ENCODE assay signal across 8 cellular contexts in the genomic region with DNA sequence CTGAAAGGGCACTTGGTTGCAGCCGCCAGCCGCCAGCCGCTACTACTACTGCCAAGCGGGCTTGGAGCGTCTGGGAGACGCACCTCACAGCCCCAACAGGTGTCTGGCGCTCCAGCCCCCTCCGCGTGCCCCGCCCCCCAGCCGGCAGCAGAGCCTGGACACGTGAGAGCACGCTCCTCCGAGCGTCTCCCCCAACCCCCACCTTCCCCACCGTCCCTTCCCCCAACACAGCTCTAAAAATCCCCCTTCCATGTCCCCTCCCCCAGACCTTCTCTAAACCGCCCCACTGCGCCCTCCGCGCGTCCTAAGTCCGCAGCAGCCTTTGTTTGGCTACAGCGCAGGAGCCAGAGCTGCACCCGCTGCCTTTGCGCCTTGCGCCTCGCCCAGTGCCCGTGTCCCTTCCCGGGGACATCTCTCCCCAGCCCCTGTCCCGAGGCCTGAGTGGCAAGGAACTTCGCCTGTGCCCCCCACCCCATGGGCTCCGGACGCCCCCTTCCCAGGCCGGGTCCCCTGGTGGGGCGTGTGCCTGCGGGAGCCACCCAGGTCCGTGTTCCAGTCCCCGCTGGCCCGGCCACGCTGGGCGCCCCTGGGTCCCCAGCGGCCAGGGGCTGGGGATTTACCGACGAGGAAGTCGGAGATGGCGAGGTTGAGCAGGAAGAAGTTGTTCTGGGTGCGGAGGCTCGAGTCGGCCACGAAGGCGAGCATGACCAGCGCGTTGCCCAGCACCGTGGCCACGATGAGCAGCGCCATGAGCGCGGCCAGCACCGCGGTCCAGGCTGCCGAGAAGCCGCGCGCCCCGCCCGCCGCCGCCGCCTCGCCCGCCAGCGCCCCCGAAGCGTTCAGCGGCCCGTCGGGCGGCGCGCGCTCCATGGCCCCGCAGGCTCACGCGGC. TPM values are rescaled to one million over a fixed set of nuclear protein-coding genes. Genes with fewer than 3 reads are reported as not detected.
A peak's percentile ranks its signal among the peaks of the same experiment; 100 is the strongest.
DNase-seq lines count a peak whose midpoint lies in the region; ATAC-seq lines count a peak whose summit lies in the region.

No MANE protein-coding gene starts in this region.

- H3K9me3 Mint-ChIP-seq in activated naive CD4-positive, alpha-beta T cell treated with anti-CD3 and anti-CD28 coated beads, Interleukin-2, amount 50 U/mL, for 24 hours, result no peaks in the 10 kb centered on the region

- H3K9me3 ChIP-seq in NT2/D1 (ENCODE audit: insufficient read depth, low read length), result no peaks in the 10 kb centered on the region
- no peaks in the 10 kb centered on the region for H3K9me3 ChIP-seq in right cardiac atrium (ENCODE audit: control insufficient read depth, low read length)
- H3K9me3 ChIP-seq in thymus (ENCODE audit: control insufficient read depth), result no peaks in the 10 kb centered on the region
- no peaks in the 10 kb centered on the region for H3K9me3 ChIP-seq in effector memory CD4-positive, alpha-beta T cell (ENCODE audit: control insufficient read depth, low read length)

- DNase-seq in activated naive CD4-positive, alpha-beta T cell treated with anti-CD3 and anti-CD28 coated beads, Interleukin-2, amount 50 U/mL, for 16 hours, result no peak
- DNase-seq in NT2/D1 (ENCODE audit: low read depth, low spot score) (no peak), right cardiac atrium (peak in 2 of 3 donors; percentile 46 to 53), NCI-H1048 (lab: John Stamatoyannopoulos, UW) (no peak)
- no peak for DNase-seq in effector memory CD4-positive, alpha-beta T cell

- H3K27me3 ChIP-seq in NT2/D1 (ENCODE audit: insufficient read depth, insufficient read length), result peaks cover 62% of the 10 kb centered on the region
- H3K27me3 ChIP-seq in right cardiac atrium (ENCODE audit: control insufficient read depth, insufficient read depth), result no peaks in the 10 kb centered on the region
- H3K27me3 ChIP-seq in thymus (ENCODE audit: control insufficient read depth, insufficient read depth), result peaks cover 48% of the 10 kb centered on the region
- H3K27me3 ChIP-seq in effector memory CD4-positive, alpha-beta T cell (replicated peaks; ENCODE audit: control insufficient read depth, insufficient read depth, low read length, poor library complexity, severe bottlenecking), result peaks cover 42% of the 10 kb centered on the region

- ATAC-seq in right cardiac atrium (no peak), HG03354 (IDR thresholded peaks at IDR 0.05; ENCODE audit: poor library complexity, severe bottlenecking, unreplicated experiment) (no peak)

- no peak overlapping the region for H3K27ac Mint-ChIP-seq in activated naive CD4-positive, alpha-beta T cell treated with anti-CD3 and anti-CD28 coated beads, Interleukin-2, amount 50 U/mL, for 24 hours

- WGBS in right cardiac atrium, result 1% methylated on average over 84 of the region's 84 CpGs
- 4% methylated on average over 84 of the region's 84 CpGs for WGBS in thymus

- H3K27ac ChIP-seq in right cardiac atrium (ENCODE audit: low read length), result no peak overlapping the region
- H3K27ac ChIP-seq in thymus (ENCODE audit: low read depth), result no peak overlapping the region
- H3K27ac ChIP-seq in effector memory CD4-positive, alpha-beta T cell (ENCODE audit: insufficient read depth, low read length, poor library complexity, severe bottlenecking), result no peak overlapping the region

- H3K4me3 ChIP-seq in NT2/D1 (ENCODE audit: insufficient read length, low read depth), result peak overlapping the region; percentile 45
- peak overlapping the region; percentile 46 for H3K4me3 ChIP-seq in right cardiac atrium (ENCODE audit: low read length)
- peak overlapping the region; percentile 45 for H3K4me3 ChIP-seq in thymus (ENCODE audit: low read length)
- no peak overlapping the region for H3K4me3 ChIP-seq in effector memory CD4-positive, alpha-beta T cell (ENCODE audit: insufficient read depth, low read depth, low read length, poor library complexity, severe bottlenecking)

- no peaks in the 10 kb centered on the region for H3K36me3 Mint-ChIP-seq in activated naive CD4-positive, alpha-beta T cell treated with anti-CD3 and anti-CD28 coated beads, Interleukin-2, amount 50 U/mL, for 24 hours

- intact Hi-C loops in right cardiac atrium (cut with DNase I), result no loop called here

- H3K4me1 Mint-ChIP-seq in activated naive CD4-positive, alpha-beta T cell treated with anti-CD3 and anti-CD28 coated beads, Interleukin-2, amount 50 U/mL, for 24 hours, result no peaks in the 10 kb centered on the region

- H3K36me3 ChIP-seq in NT2/D1 (ENCODE audit: insufficient read depth, insufficient read length, low read length), result no peaks in the 10 kb centered on the region
- no peaks in the 10 kb centered on the region for H3K36me3 ChIP-seq in thymus (ENCODE audit: control insufficient read depth, insufficient read depth)
- H3K36me3 ChIP-seq in effector memory CD4-positive, alpha-beta T cell (ENCODE audit: control insufficient read depth, insufficient read depth, low read length), result no peaks in the 10 kb centered on the region

- H3K27me3 Mint-ChIP-seq in activated naive CD4-positive, alpha-beta T cell treated with anti-CD3 and anti-CD28 coated beads, Interleukin-2, amount 50 U/mL, for 24 hours, result peaks cover 14% of the 10 kb centered on the region

- H3K4me1 ChIP-seq in NT2/D1 (ENCODE audit: insufficient read depth, insufficient read length) (peaks cover 34% of the 10 kb centered on the region), right cardiac atrium (ENCODE audit: control insufficient read depth, insufficient read depth, low read length) (no peaks in the 10 kb centered on the region), thymus (ENCODE audit: control insufficient read depth, insufficient read depth, low read length) (peaks cover 3% of the 10 kb centered on the region)
- H3K4me1 ChIP-seq in effector memory CD4-positive, alpha-beta T cell (ENCODE audit: control insufficient read depth, insufficient read depth, low read length, poor library complexity, severe bottlenecking), result peaks cover 10% of the 10 kb centered on the region

- peak overlapping the region; percentile 70 for H3K9ac ChIP-seq in NT2/D1 (ENCODE audit: insufficient read length, low read depth)

- H3K4me3 Mint-ChIP-seq in activated naive CD4-positive, alpha-beta T cell treated with anti-CD3 and anti-CD28 coated beads, Interleukin-2, amount 50 U/mL, for 24 hours, result peak overlapping the region; percentile 59

RNA-seq across cellular contexts. Expression of gene HRH3, which starts 0.7 kb away (rescaled TPM):
- total RNA-seq in right cardiac atrium, result not detected
- polyA plus RNA-seq in right cardiac atrium (not detected), thymus (0.05 TPM)

RNA-seq across cellular contexts. Expression of gene OSBPL2, which starts 19.0 kb away (rescaled TPM):
- total RNA-seq in right cardiac atrium, result 10 to 100 TPM; 44.1 to 61.6 (median 44.7) TPM
- polyA plus RNA-seq in right cardiac atrium (20.0 TPM), thymus (27.4 TPM)

RNA-seq across cellular contexts. Expression of gene MTG2, which starts 36.5 kb away (rescaled TPM):
- total RNA-seq in right cardiac atrium, result 10 to 100 TPM; 20.4 to 25.7 (median 25.1) TPM
- polyA plus RNA-seq in right cardiac atrium, result 29.2 TPM
- polyA plus RNA-seq in thymus, result 47.2 TPM

Comparison
In these comparisons a context has a peak if more than half of its experiments do, and no peak if none do; other contexts are left out.
1. DNase-seq: peak in right cardiac atrium (2 of 3); none in activated naive CD4-positive, alpha-beta T cell treated with anti-CD3 and anti-CD28 coated beads, Interleukin-2, amount 50 U/mL, for 16 hours (single experiment), NT2/D1 (single experiment), NCI-H1048 (single experiment) and effector memory CD4-positive, alpha-beta T cell (0 of 3).